In genomic region chr17:80468222-80468621, GRCh38 we compare ENCODE assay signal across 30 cellular contexts. TPM values are rescaled to one million over a fixed set of nuclear protein-coding genes. Genes with fewer than 3 reads are reported as not detected.
DNase-seq lines count a peak whose midpoint lies in the region; ATAC-seq and TF ChIP-seq lines count a peak whose summit lies in the region.
"Had no signal": no experiment of that assay in that cellular context is flagged by ENCODE, and none has a peak within 500 bp of the region (broad histone marks: within the 10 kb centered on the region; RNA-seq: fewer than 3 reads in every experiment).

No MANE protein-coding gene starts in this region.

- H3K9me3 Mint-ChIP-seq in GM23338 (no peaks in the 10 kb centered on the region), brain (peaks cover 0 to 4% (median 0%) of the 10 kb centered on the region in 5 experiments)
- H3K9me3 Mint-ChIP-seq: activated CD8-positive, alpha-beta T cell treated with anti-CD3 and anti-CD28 coated beads for 36 hours; activated naive CD4-positive, alpha-beta T cell treated with anti-CD3 and anti-CD28 coated beads, Interleukin-2, amount 50 U/mL, for 24 hours; activated T-helper 2 cell treated with anti-CD3 and anti-CD28 coated beads, Interferon-gamma antibody, Interleukin-2, Interleukin-4, amounts not matched to agents 10 μg/mL and 5 μg/mL and 100 μg/mL, durations not matched to agents 14 hours and 24 hours and 36 hours; effector memory CD8-positive, alpha-beta T cell had no signal

- H3K9ac ChIP-seq in liver (ENCODE audit: low read depth in 1 of 2, low read length in 2 of 2) = no peak overlapping the region
- H3K9ac ChIP-seq: BLaER1, parathyroid adenoma had no signal

- peaks cover 22% of the 10 kb centered on the region for H3K27me3 ChIP-seq in GM23338 (ENCODE audit: insufficient read depth)
- H3K27me3 ChIP-seq in RWPE2 (ENCODE audit: insufficient read depth, poor library complexity, severe bottlenecking) = peaks cover 59% of the 10 kb centered on the region
- H3K27me3 ChIP-seq in liver (ENCODE audit: control insufficient read depth in 4 of 4, insufficient read depth in 4 of 4, low read length in 3 of 4) = peaks cover 0 to 21% (median 2%) of the 10 kb centered on the region in 4 donors

- WGBS in liver = 12% methylated on average over 15 of the region's 15 CpGs

- no peak overlapping the region for H3K27ac Mint-ChIP-seq in GM23338
- peak overlapping the region in 3 of 5 experiments; percentile 60 to 97 (median 90) for H3K27ac Mint-ChIP-seq in brain
- H3K27ac Mint-ChIP-seq: activated CD8-positive, alpha-beta T cell treated with anti-CD3 and anti-CD28 coated beads for 36 hours; activated T-helper 2 cell treated with anti-CD3 and anti-CD28 coated beads, Interferon-gamma antibody, Interleukin-2, Interleukin-4, amounts not matched to agents 10 μg/mL and 5 μg/mL and 100 μg/mL, durations not matched to agents 14 hours and 24 hours and 36 hours; effector memory CD8-positive, alpha-beta T cell had no signal

- H3K36me3 Mint-ChIP-seq in GM23338 (ENCODE audit: low read depth) = no peaks in the 10 kb centered on the region
- H3K36me3 Mint-ChIP-seq in brain = no peaks in the 10 kb centered on the region

- H3K36me3 ChIP-seq in GM23338 (ENCODE audit: insufficient read depth) = no peaks in the 10 kb centered on the region
- H3K36me3 ChIP-seq in RWPE2 (ENCODE audit: low read depth) = no peaks in the 10 kb centered on the region
- no peaks in the 10 kb centered on the region for H3K36me3 ChIP-seq in liver (ENCODE audit: control insufficient read depth in 4 of 4, insufficient read depth in 3 of 4, low read depth in 1 of 4, low read length in 3 of 4)
- H3K36me3 ChIP-seq: ascending aorta, BLaER1, left ventricle myocardium inferior, suprapubic skin, uterus had no signal

- H3K9me3 ChIP-seq in RWPE2 (ENCODE audit: severe bottlenecking) = no peaks in the 10 kb centered on the region
- H3K9me3 ChIP-seq in liver (ENCODE audit: control insufficient read depth in 4 of 4, low read length in 3 of 4) = no peaks in the 10 kb centered on the region
- H3K9me3 ChIP-seq: ascending aorta, BLaER1, left ventricle myocardium inferior, suprapubic skin, uterus had no signal

- H3F3A ChIP-seq in GM23338 (replicated peaks; ENCODE audit: low read depth) = no peaks in the 10 kb centered on the region

- no peak overlapping the region for H3K4me3 ChIP-seq in GM23338
- H3K4me3 ChIP-seq in RWPE2 (ENCODE audit: severe bottlenecking) = no peak overlapping the region
- no peak overlapping the region for H3K4me3 ChIP-seq in liver (ENCODE audit: low read depth in 1 of 3, low read length in 3 of 3)
- H3K4me3 ChIP-seq: ascending aorta, BLaER1, coronary artery, left ventricle myocardium inferior, suprapubic skin, uterus had no signal

- no peaks in the 10 kb centered on the region for H3K9me2 ChIP-seq in GM23338 (ENCODE audit: insufficient read depth)

- no peaks in the 10 kb centered on the region for H4K20me1 ChIP-seq in GM23338 (replicated peaks; ENCODE audit: insufficient read depth)

- ATAC-seq in GM23338 = peak; percentile 81
- ATAC-seq in RWPE2 (ENCODE audit: low read depth) = peak; percentile 22; the same call in 2 of the 3 replicates
- no peak for ATAC-seq in GM18870 (IDR thresholded peaks at IDR 0.05; ENCODE audit: unreplicated experiment)
- ATAC-seq: activated CD8-positive, alpha-beta T cell treated with anti-CD3 and anti-CD28 coated beads for 36 hours; effector memory CD8-positive, alpha-beta T cell; Panc1 had no signal

- no peak overlapping the region for H3K4me2 ChIP-seq in GM23338

- no peaks in the 10 kb centered on the region for H3K4me1 Mint-ChIP-seq in GM23338
- H3K4me1 Mint-ChIP-seq in brain = peaks cover 27% of the 10 kb centered on the region

- H3K79me2 ChIP-seq in GM23338 (replicated peaks; ENCODE audit: insufficient read depth) = no peaks in the 10 kb centered on the region
- H3K79me2 ChIP-seq: parathyroid adenoma had no signal

- no peak overlapping the region for H2AFZ ChIP-seq in GM23338
- H2AFZ ChIP-seq: parathyroid adenoma had no signal

- no peak for TF ChIP-seq RAD21 in liver (IDR thresholded peaks at IDR 0.05)

- H3K4me3 Mint-ChIP-seq in GM23338 = no peak overlapping the region
- peak overlapping the region in 1 of 5 experiments; percentile 73 for H3K4me3 Mint-ChIP-seq in brain
- H3K4me3 Mint-ChIP-seq: activated CD8-positive, alpha-beta T cell treated with anti-CD3 and anti-CD28 coated beads for 36 hours; activated naive CD4-positive, alpha-beta T cell treated with anti-CD3 and anti-CD28 coated beads, Interleukin-2, amount 50 U/mL, for 24 hours; effector memory CD8-positive, alpha-beta T cell had no signal

- DNase-seq in GM23338 (ENCODE audit: low spot score) = peak; percentile 71
- DNase-seq in RWPE2 (ENCODE audit: low spot score) = no peak
- no peak for DNase-seq in GM20000 (ENCODE audit: low spot score)
- no peak for DNase-seq in COLO668 (lab: John Stamatoyannopoulos, UW; ENCODE audit: unreplicated experiment)
- DNase-seq: activated CD8-positive, alpha-beta T cell treated with anti-CD3 and anti-CD28 coated beads for 36 hours; DMS153; effector memory CD8-positive, alpha-beta T cell; erythroblast; left ventricle myocardium inferior; MM.1S; NCI-H2029; NCI-H2227 treated with DMSO at 0.1 percent for 48 hours; NCI-H526 treated with DMSO at 0.1 percent for 48 hours; retina; SHP77; small intestine; stimulated activated naive CD4-positive, alpha-beta T cell treated with Interleukin-2 at 50 U/mL for 16 hours; uterus had no signal

- H3K4me1 ChIP-seq in GM23338 (ENCODE audit: insufficient read depth) (no peaks in the 10 kb centered on the region), RWPE2 (ENCODE audit: insufficient read depth, poor library complexity, severe bottlenecking) (no peaks in the 10 kb centered on the region), liver (ENCODE audit: control insufficient read depth in 4 of 4, insufficient read depth in 4 of 4, low read length in 3 of 4) (no peaks in the 10 kb centered on the region)
- H3K4me1 ChIP-seq: ascending aorta, left ventricle myocardium inferior, parathyroid adenoma, suprapubic skin, uterus had no signal

- TF ChIP-seq CTCF in GM23338 (conservative IDR thresholded peaks at IDR 0.05; ENCODE audit: low read depth in 2 of 2) (no peak), RWPE2 (IDR thresholded peaks at IDR 0.05; ENCODE audit: poor library complexity, severe bottlenecking) (no peak), brain (conservative IDR thresholded peaks at IDR 0.05) (no peak), liver (IDR thresholded peaks at IDR 0.05; ENCODE audit: low read depth, low read length, missing input control) (no peak), GM20000 (IDR thresholded peaks at IDR 0.05; ENCODE audit: extremely low read depth, missing control alignments) (no peak)

- H3K27ac ChIP-seq in GM23338 (ENCODE audit: low read depth) (no peak overlapping the region), RWPE2 (ENCODE audit: poor library complexity, severe bottlenecking) (no peak overlapping the region), liver (ENCODE audit: low read depth in 1 of 2, low read length in 2 of 2) (no peak overlapping the region)
- H3K27ac ChIP-seq: ascending aorta, BLaER1, coronary artery, left ventricle myocardium inferior, parathyroid adenoma, suprapubic skin, uterus had no signal

- peaks cover 35% of the 10 kb centered on the region for H3K27me3 Mint-ChIP-seq in GM23338 (ENCODE audit: insufficient read depth, low read depth, poor library complexity)
- peaks cover 61% of the 10 kb centered on the region for H3K27me3 Mint-ChIP-seq in brain

TF ChIP-seq in liver, 16 proteins besides CTCF, POLR2A, EP300 and RAD21:
- TF ChIP-seq HNF4A (conservative IDR thresholded peaks at IDR 0.05) = no peak
- TF ChIP-seq SP1 (IDR thresholded peaks at IDR 0.05) = no peak
- TF ChIP-seq, protein P1, sequence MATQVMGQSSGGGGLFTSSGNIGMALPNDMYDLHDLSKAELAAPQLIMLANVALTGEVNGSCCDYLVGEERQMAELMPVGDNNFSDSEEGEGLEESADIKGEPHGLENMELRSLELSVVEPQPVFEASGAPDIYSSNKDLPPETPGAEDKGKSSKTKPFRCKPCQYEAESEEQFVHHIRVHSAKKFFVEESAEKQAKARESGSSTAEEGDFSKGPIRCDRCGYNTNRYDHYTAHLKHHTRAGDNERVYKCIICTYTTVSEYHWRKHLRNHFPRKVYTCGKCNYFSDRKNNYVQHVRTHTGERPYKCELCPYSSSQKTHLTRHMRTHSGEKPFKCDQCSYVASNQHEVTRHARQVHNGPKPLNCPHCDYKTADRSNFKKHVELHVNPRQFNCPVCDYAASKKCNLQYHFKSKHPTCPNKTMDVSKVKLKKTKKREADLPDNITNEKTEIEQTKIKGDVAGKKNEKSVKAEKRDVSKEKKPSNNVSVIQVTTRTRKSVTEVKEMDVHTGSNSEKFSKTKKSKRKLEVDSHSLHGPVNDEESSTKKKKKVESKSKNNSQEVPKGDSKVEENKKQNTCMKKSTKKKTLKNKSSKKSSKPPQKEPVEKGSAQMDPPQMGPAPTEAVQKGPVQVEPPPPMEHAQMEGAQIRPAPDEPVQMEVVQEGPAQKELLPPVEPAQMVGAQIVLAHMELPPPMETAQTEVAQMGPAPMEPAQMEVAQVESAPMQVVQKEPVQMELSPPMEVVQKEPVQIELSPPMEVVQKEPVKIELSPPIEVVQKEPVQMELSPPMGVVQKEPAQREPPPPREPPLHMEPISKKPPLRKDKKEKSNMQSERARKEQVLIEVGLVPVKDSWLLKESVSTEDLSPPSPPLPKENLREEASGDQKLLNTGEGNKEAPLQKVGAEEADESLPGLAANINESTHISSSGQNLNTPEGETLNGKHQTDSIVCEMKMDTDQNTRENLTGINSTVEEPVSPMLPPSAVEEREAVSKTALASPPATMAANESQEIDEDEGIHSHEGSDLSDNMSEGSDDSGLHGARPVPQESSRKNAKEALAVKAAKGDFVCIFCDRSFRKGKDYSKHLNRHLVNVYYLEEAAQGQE (IDR thresholded peaks at IDR 0.05) = peak; percentile 34
TF ChIP-seq in liver: peak in this region for 1.

RNA-seq across cellular contexts. Expression of gene NPTX1, which starts 8.2 kb away (rescaled TPM):
- total RNA-seq in GM23338 (2014; rRNA removed; shearing (Covaris generic)) = 20.1 and 20.5 TPM in 2 replicates
- polyA plus RNA-seq in GM23338 (2016; fragmentation: Nextera tagmentation; extraction: Ambion mirVana) (3.4 and 4.1 TPM in 2 replicates), brain (ENCODE audit: insufficient read depth, low read depth, low replicate concordance) (22.4 TPM), liver (not detected)
- under 1 TPM in 1 of 2 donors, not detected in 1; under 0.01 TPM for total RNA-seq in liver
- total RNA-seq: ascending aorta, left ventricle myocardium inferior, mesenteric fat pad had no signal

RNA-seq across cellular contexts. Expression of gene ENDOV, which starts 53.3 kb away (rescaled TPM):
- total RNA-seq in GM23338 (2014; rRNA removed; shearing (Covaris generic)) = 10.2 and 11.5 TPM in 2 replicates
- 16.0 and 16.1 TPM in 2 replicates for polyA plus RNA-seq in GM23338 (2016; fragmentation: Nextera tagmentation; extraction: Ambion mirVana)
- 32.0 TPM for polyA plus RNA-seq in brain (ENCODE audit: insufficient read depth, low read depth, low replicate concordance)
- 10 to 100 TPM in 1 of 2 donors, 1 to 10 TPM in 1; 5.7 to 10.7 TPM for total RNA-seq in liver
- 10 to 100 TPM in 1 of 2 donors, 1 to 10 TPM in 1; 5.8 to 11.9 TPM for polyA plus RNA-seq in liver
